1 cellular context compared by ENCODE assay signal in the genomic region with DNA sequence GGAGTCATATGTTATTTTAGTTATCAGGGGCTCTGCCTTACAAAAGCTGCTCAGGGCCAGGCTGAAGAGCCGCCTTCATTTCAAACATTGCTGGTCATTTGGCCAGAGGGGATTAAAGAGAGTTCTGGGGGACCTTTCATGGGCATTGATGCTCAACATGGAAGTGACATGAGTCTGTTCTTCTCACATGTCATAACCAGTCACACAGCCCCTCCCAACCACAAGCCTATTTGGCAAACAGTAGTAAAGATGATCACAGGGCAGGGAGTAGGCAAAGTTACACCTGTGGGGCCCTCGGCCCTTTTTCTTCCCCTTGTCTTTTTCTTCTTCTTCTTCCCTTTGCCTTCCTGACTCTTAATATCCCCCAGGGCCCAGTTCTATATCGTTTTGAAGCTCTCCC.
TF ChIP-seq lines count a peak whose summit lies in the region.

No MANE protein-coding gene starts in this region.

TF ChIP-seq in GM23338, 12 proteins besides CTCF, POLR2A, EP300 and RAD21 (continued from another document):
- TF ChIP-seq CREB1 (CRISPR knock-in tag; IDR thresholded peaks at IDR 0.05; ENCODE audit: low read depth) = no peak
- no peak for TF ChIP-seq ZNF114 (CRISPR knock-in tag; IDR thresholded peaks at IDR 0.05)
- no peak for TF ChIP-seq ZNF331 (CRISPR knock-in tag; IDR thresholded peaks at IDR 0.05; ENCODE audit: low read depth)
- no peak for TF ChIP-seq STAT1 (IDR thresholded peaks at IDR 0.05; ENCODE audit: unreplicated experiment)
- TF ChIP-seq POLR2AphosphoS5 (IDR thresholded peaks at IDR 0.05; ENCODE audit: low read depth) = no peak
- TF ChIP-seq NANOG (IDR thresholded peaks at IDR 0.05; ENCODE audit: borderline replicate concordance) = no peak
